1 cellular context compared by ENCODE assay signal in the genomic region with DNA sequence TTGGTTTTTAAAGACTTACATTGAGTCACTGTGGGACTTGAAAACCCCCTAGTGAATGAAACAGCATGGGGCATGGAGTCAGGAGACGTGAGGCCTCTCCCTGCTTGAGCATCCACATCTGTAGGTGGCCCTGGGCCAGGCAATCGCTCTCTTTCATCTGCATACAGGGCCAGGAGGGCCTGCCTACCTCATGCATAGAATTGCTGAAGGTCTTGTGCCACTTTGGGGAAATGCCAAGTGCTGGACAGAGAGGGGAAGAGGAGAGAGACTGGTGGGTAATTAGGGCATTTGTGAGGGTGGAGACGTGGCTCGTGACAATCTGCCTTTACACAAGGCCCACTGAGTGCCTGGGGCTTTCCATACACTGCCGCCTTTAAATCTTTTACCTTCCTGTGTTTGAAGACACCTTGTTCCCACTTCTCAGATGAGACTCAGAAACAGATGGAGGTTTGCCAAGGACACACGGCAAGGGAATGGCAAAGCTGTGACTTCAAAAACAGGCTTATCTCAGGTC.
TF ChIP-seq lines count a peak whose summit lies in the region.

No MANE protein-coding gene starts in this region.

TF ChIP-seq in WTC11, 78 proteins besides CTCF, POLR2A, EP300 and RAD21 (continued from another document):
- TF ChIP-seq, protein P1, sequence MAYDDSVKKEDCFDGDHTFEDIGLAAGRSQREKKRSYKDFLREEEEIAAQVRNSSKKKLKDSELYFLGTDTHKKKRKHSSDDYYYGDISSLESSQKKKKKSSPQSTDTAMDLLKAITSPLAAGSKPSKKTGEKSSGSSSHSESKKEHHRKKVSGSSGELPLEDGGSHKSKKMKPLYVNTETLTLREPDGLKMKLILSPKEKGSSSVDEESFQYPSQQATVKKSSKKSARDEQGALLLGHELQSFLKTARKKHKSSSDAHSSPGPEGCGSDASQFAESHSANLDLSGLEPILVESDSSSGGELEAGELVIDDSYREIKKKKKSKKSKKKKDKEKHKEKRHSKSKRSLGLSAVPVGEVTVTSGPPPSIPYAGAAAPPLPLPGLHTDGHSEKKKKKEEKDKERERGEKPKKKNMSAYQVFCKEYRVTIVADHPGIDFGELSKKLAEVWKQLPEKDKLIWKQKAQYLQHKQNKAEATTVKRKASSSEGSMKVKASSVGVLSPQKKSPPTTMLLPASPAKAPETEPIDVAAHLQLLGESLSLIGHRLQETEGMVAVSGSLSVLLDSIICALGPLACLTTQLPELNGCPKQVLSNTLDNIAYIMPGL (CRISPR knock-in tag; IDR thresholded peaks at IDR 0.05): no peak
- TF ChIP-seq, protein P2, sequence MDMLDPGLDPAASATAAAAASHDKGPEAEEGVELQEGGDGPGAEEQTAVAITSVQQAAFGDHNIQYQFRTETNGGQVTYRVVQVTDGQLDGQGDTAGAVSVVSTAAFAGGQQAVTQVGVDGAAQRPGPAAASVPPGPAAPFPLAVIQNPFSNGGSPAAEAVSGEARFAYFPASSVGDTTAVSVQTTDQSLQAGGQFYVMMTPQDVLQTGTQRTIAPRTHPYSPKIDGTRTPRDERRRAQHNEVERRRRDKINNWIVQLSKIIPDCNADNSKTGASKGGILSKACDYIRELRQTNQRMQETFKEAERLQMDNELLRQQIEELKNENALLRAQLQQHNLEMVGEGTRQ (CRISPR knock-in tag; IDR thresholded peaks at IDR 0.05): no peak
- TF ChIP-seq, protein P3, sequence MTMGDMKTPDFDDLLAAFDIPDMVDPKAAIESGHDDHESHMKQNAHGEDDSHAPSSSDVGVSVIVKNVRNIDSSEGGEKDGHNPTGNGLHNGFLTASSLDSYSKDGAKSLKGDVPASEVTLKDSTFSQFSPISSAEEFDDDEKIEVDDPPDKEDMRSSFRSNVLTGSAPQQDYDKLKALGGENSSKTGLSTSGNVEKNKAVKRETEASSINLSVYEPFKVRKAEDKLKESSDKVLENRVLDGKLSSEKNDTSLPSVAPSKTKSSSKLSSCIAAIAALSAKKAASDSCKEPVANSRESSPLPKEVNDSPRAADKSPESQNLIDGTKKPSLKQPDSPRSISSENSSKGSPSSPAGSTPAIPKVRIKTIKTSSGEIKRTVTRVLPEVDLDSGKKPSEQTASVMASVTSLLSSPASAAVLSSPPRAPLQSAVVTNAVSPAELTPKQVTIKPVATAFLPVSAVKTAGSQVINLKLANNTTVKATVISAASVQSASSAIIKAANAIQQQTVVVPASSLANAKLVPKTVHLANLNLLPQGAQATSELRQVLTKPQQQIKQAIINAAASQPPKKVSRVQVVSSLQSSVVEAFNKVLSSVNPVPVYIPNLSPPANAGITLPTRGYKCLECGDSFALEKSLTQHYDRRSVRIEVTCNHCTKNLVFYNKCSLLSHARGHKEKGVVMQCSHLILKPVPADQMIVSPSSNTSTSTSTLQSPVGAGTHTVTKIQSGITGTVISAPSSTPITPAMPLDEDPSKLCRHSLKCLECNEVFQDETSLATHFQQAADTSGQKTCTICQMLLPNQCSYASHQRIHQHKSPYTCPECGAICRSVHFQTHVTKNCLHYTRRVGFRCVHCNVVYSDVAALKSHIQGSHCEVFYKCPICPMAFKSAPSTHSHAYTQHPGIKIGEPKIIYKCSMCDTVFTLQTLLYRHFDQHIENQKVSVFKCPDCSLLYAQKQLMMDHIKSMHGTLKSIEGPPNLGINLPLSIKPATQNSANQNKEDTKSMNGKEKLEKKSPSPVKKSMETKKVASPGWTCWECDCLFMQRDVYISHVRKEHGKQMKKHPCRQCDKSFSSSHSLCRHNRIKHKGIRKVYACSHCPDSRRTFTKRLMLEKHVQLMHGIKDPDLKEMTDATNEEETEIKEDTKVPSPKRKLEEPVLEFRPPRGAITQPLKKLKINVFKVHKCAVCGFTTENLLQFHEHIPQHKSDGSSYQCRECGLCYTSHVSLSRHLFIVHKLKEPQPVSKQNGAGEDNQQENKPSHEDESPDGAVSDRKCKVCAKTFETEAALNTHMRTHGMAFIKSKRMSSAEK (CRISPR knock-in tag; IDR thresholded peaks at IDR 0.05; ENCODE audit: borderline replicate concordance): no peak
- TF ChIP-seq ZNF138 (CRISPR knock-in tag; conservative IDR thresholded peaks at IDR 0.05) (no peak), KAT7 (CRISPR knock-in tag; IDR thresholded peaks at IDR 0.05; ENCODE audit: borderline replicate concordance) (no peak)
